In genomic region chrX:15816886-15817285, GRCh38 we compare ENCODE assay signal across 10 cellular contexts. TPM values are rescaled to one million over a fixed set of nuclear protein-coding genes. Genes with fewer than 3 reads are reported as not detected.
A peak's percentile ranks its signal among the peaks of the same experiment; 100 is the strongest.
DNase-seq lines count a peak whose midpoint lies in the region; ATAC-seq, FAIRE-seq and TF ChIP-seq lines count a peak whose summit lies in the region.
"Had no signal": no experiment of that assay in that cellular context is flagged by ENCODE, and none has a peak within 500 bp of the region (broad histone marks: within the 10 kb centered on the region; RNA-seq: fewer than 3 reads in every experiment).

No MANE protein-coding gene starts in this region.

- H3K27me3 ChIP-seq in H1 (replicated peaks in 1 of 4; ENCODE audit: control insufficient read depth in 3 of 4, extremely low read depth in 1 of 4, insufficient read depth in 3 of 4, low read length in 3 of 4), result no peaks in the 10 kb centered on the region

- H3K27ac ChIP-seq in H1 (ENCODE audit: low read depth, low read length), result peak overlapping the region; percentile 81

- H4K20me1 ChIP-seq in H1 (replicated peaks in 1 of 2; ENCODE audit: control insufficient read depth in 1 of 2, insufficient read depth in 2 of 2, low read length in 2 of 2), result no peaks in the 10 kb centered on the region

- peak overlapping the region; percentile 68 for H4K91ac ChIP-seq in H1 (replicated peaks; ENCODE audit: insufficient read length, low read length)

- H3K79me1 ChIP-seq in H1 (ENCODE audit: low read depth, low read length), result no peaks in the 10 kb centered on the region

- peaks cover 0 to 26% (median 4%) of the 10 kb centered on the region in 4 experiments; a peak in 4 of 8 replicates for H3K36me3 ChIP-seq in H1 (ENCODE audit: control insufficient read depth in 2 of 4, insufficient read depth in 4 of 4, low read length in 3 of 4)

- no peak overlapping the region for H3K4ac ChIP-seq in H1 (replicated peaks; ENCODE audit: insufficient read length, low read depth, low read length)

- H3K9me3 Mint-ChIP-seq in activated naive CD4-positive, alpha-beta T cell treated with anti-CD3 and anti-CD28 coated beads for 36 hours, result no peaks in the 10 kb centered on the region

- peaks cover 1 to 10% (median 7%) of the 10 kb centered on the region in 4 experiments; a peak in 5 of 7 replicates for H3K4me1 ChIP-seq in H1 (replicated peaks in 1 of 4; ENCODE audit: control insufficient read depth in 3 of 4, insufficient read depth in 4 of 4, low read length in 3 of 4)

- H3K9ac ChIP-seq in H1 (replicated peaks in 1 of 4; ENCODE audit: extremely low read depth in 1 of 4, low read depth in 3 of 4, low read length in 3 of 4), result no peak overlapping the region

- H3K23me2 ChIP-seq in H1 (ENCODE audit: low read depth, low read length), result no peaks in the 10 kb centered on the region

- FAIRE-seq in H1 (lab: Jason Lieb, UNC), result peak; percentile 70

- no peak for TF ChIP-seq CTCF in H1 (IDR thresholded peaks at IDR 0.05; ENCODE audit: control extremely low read depth in 1 of 3, insufficient read depth in 1 of 3, low read depth in 1 of 3, low read length in 3 of 3)

- CTCF ChIA-PET in activated naive CD4-positive, alpha-beta T cell treated with anti-CD3 and anti-CD28 coated beads for 36 hours (lab: Charles Lee), result interaction anchor here (0.7 to 1.4 kb wide), 3 partner anchors 8 to 395 kb away, joined by 3 to 5 read pairs (median 3); no protein-coding TSS in a partner anchor
- CTCF ChIA-PET in H1 (lab: Charles Lee; ENCODE audit: partially characterized antibody), result interaction anchor here (1.4 to 1.8 kb wide), 5 partner anchors 9 to 628 kb away, joined by 4 to 6 read pairs (median 5); no protein-coding TSS in a partner anchor

- DNase-seq in activated naive CD4-positive, alpha-beta T cell treated with anti-CD3 and anti-CD28 coated beads for 36 hours, result peak; percentile 50
- DNase-seq in activated naive CD4-positive, alpha-beta T cell treated with anti-CD3 and anti-CD28 coated beads, Interleukin-2, amount 50 U/mL, for 16 hours, result no peak
- DNase-seq in activated CD4-positive, alpha-beta T cell treated with anti-CD3 and anti-CD28 coated beads for 4 hours, result peak; percentile 5 to 21
- no peak for DNase-seq in H1 (ENCODE audit: low read depth in 1 of 2, low spot score in 2 of 2)
- peak; percentile 48 for DNase-seq in stimulated activated naive CD8-positive, alpha-beta T cell treated with anti-CD3 and anti-CD28 coated beads, Interleukin-15, Interleukin-2, amounts not matched to agents 100 U/mL and 50 U/mL, for 24 hours
- DNase-seq in DMS114 treated with DMSO at 0.1 percent for 48 hours (lab: John Stamatoyannopoulos, UW; ENCODE audit: unreplicated experiment), result no peak
- DNase-seq: aorta, NCI-H69 had no signal

- no peak overlapping the region for H3K14ac ChIP-seq in H1 (ENCODE audit: insufficient read length)

- no peaks in the 10 kb centered on the region for H3K79me2 ChIP-seq in H1 (ENCODE audit: control insufficient read depth in 1 of 2, insufficient read depth in 2 of 2, low read length in 2 of 2)

- peak overlapping the region; percentile 23; the same call in 1 of the 2 replicates for H2BK20ac ChIP-seq in H1 (ENCODE audit: low read length)

- no peak overlapping the region for H3K23ac ChIP-seq in H1 (ENCODE audit: insufficient read length)

- H3K36me3 Mint-ChIP-seq in activated naive CD4-positive, alpha-beta T cell treated with anti-CD3 and anti-CD28 coated beads for 36 hours (ENCODE audit: low read depth), result peaks cover 10% of the 10 kb centered on the region

- peak; percentile 74 for ATAC-seq in stimulated activated naive CD8-positive, alpha-beta T cell treated with anti-CD3 and anti-CD28 coated beads, Interleukin-15, Interleukin-2, amounts not matched to agents 100 U/mL and 50 U/mL, for 24 hours
- ATAC-seq in HG02759 (IDR thresholded peaks at IDR 0.05; ENCODE audit: unreplicated experiment) (no peak), GM18867 (IDR thresholded peaks at IDR 0.05; ENCODE audit: unreplicated experiment) (no peak)

- POLR2A ChIA-PET in H1 (lab: Charles Lee; ENCODE audit: partially characterized antibody), result interaction anchor here (1.3 to 1.7 kb wide), 5 partner anchors 9 to 902 kb away, joined by 3 to 9 read pairs (median 5); partner anchors contain the start of genes SYAP1 and ZRSR2

- H3K4me3 ChIP-seq in H1 (ENCODE audit: extremely low read depth in 1 of 4, insufficient read depth in 2 of 4, low read depth in 3 of 4, low read length in 4 of 4), result no peak overlapping the region

- H3K9me3 ChIP-seq in H1 (ENCODE audit: insufficient read depth in 2 of 2, low read depth in 1 of 2, low read length in 1 of 2), result no peaks in the 10 kb centered on the region

- H2AFZ ChIP-seq in H1 (ENCODE audit: low read length), result no peak overlapping the region

- H2AK5ac ChIP-seq in H1 (ENCODE audit: low read depth, low read length), result no peak overlapping the region

- no peak for TF ChIP-seq EP300 in H1 (IDR thresholded peaks at IDR 0.05; ENCODE audit: borderline replicate concordance in 1 of 2, low read depth in 2 of 2, low read length in 2 of 2)

- no peaks in the 10 kb centered on the region for H3K27me3 Mint-ChIP-seq in activated naive CD4-positive, alpha-beta T cell treated with anti-CD3 and anti-CD28 coated beads for 36 hours (ENCODE audit: low read depth)

- no peak overlapping the region; a peak in 1 of 4 replicates for H3K4me2 ChIP-seq in H1 (ENCODE audit: insufficient read depth in 1 of 2, low read depth in 2 of 2, low read length in 2 of 2)

- no peak for TF ChIP-seq RAD21 in H1 (IDR thresholded peaks at IDR 0.05 in 1 of 2, conservative IDR thresholded peaks at IDR 0.05 in 1 of 2; ENCODE audit: low read depth in 2 of 2, low read length in 2 of 2)

- H2BK15ac ChIP-seq in H1 (ENCODE audit: low read length), result no peak overlapping the region

- H2BK12ac ChIP-seq in H1 (ENCODE audit: low read depth, low read length), result peak overlapping the region; percentile 88; the same call in 1 of the 2 replicates

- no peak overlapping the region for H4K8ac ChIP-seq in H1 (ENCODE audit: extremely low read depth, insufficient read depth, low read length)

- peak overlapping the region; percentile 78 for H3K27ac Mint-ChIP-seq in activated naive CD4-positive, alpha-beta T cell treated with anti-CD3 and anti-CD28 coated beads for 36 hours

- H3K4me3 Mint-ChIP-seq in activated naive CD4-positive, alpha-beta T cell treated with anti-CD3 and anti-CD28 coated beads for 36 hours, result no peak overlapping the region

- intact Hi-C loops in activated naive CD4-positive, alpha-beta T cell treated with anti-CD3 and anti-CD28 coated beads for 36 hours (cut with micrococcal nuclease), result loop anchor here (1.0 to 2.0 kb wide), 4 partner anchors 26 to 156 kb away; partner anchors contain the start of genes AP1S2 and ZRSR2

- no peak for TF ChIP-seq POLR2A in H1 (IDR thresholded peaks at IDR 0.05; ENCODE audit: control extremely low read depth in 1 of 2, low read depth in 2 of 2, low read length in 2 of 2)

- peaks cover 40% of the 10 kb centered on the region for H3K4me1 Mint-ChIP-seq in activated naive CD4-positive, alpha-beta T cell treated with anti-CD3 and anti-CD28 coated beads for 36 hours (ENCODE audit: low read depth)

- WGBS in H1 (ENCODE audit: extremely low coverage in 1 of 2, insufficient coverage in 1 of 2, insufficient read length in 1 of 2, insufficient replicate concordance in 2 of 2, low coverage in 1 of 2, low lambda C conversion rate in 2 of 2, missing lambda C conversion rate in 1 of 2), 2 experiments, result 83% methylated on average over 4 of the region's 4 CpGs; no CpG with 5 or more reads in 1 of the 2 experiments

- H2BK5ac ChIP-seq in H1 (ENCODE audit: low read depth, low read length), result peak overlapping the region; percentile 94

- H4K5ac ChIP-seq in H1 (ENCODE audit: insufficient read length, low read depth, low read length), result peak overlapping the region; percentile 77

- H2BK120ac ChIP-seq in H1 (replicated peaks; ENCODE audit: low read depth, low read length), result peak overlapping the region; percentile 43

- no peak overlapping the region for H3K56ac ChIP-seq in H1 (replicated peaks; ENCODE audit: insufficient read length, low read depth, low read length)

- H3K18ac ChIP-seq in H1 (ENCODE audit: extremely low read depth, low read length), result peak overlapping the region; percentile 81; the same call in 1 of the 2 replicates

TF ChIP-seq in H1, 55 proteins besides CTCF, POLR2A, EP300 and RAD21 (continues in another document):
- TF ChIP-seq TCF12 (IDR thresholded peaks at IDR 0.05; ENCODE audit: low read depth, low read length) (no peak), JUND (IDR thresholded peaks at IDR 0.05; ENCODE audit: low read length) (no peak), CHD2 (IDR thresholded peaks at IDR 0.05; ENCODE audit: low read length) (no peak), ZNF274 (IDR thresholded peaks at IDR 0.05; ENCODE audit: borderline replicate concordance, extremely low read depth, low read length) (no peak), TAF7 (optimal IDR thresholded peaks at IDR 0.05; ENCODE audit: borderline replicate concordance, low read depth, low read length) (no peak), FOSL1 (IDR thresholded peaks at IDR 0.05; ENCODE audit: insufficient read depth, low read depth, low read length) (no peak), TEAD4 (IDR thresholded peaks at IDR 0.05; ENCODE audit: low read depth, low read length) (no peak), GABPA (IDR thresholded peaks at IDR 0.05; ENCODE audit: borderline replicate concordance, insufficient read depth, low read length) (no peak)

RNA-seq across cellular contexts. Expression of gene ZRSR2, which starts 26.6 kb away (rescaled TPM):
- 10 to 100 TPM; 15.7 to 16.7 TPM for total RNA-seq in activated naive CD4-positive, alpha-beta T cell treated with anti-CD3 and anti-CD28 coated beads for 36 hours
- total RNA-seq in H1 (2021; fragmentation: NEBNext Ultra II Directional; extraction: Animal tissue kit (Norgen Biotek cat#: 25700)), result 6.9 and 7.6 TPM in 2 replicates
- polyA plus RNA-seq in H1 (2011; rRNA removed), result 2.4 and 3.9 TPM in 2 replicates
- polyA plus RNA-seq in H1 (2011; cell fraction: cytosol; rRNA removed), result 6.4 TPM
- polyA plus RNA-seq in H1 (2011; cell fraction: nucleus; rRNA removed), result 2.9 TPM
- 9.3 to 17.0 TPM (median 12.7 TPM) in 4 replicates for polyA plus RNA-seq in H1 (2012, experiment 1 of 2)
- polyA plus RNA-seq in H1 (2012, experiment 2 of 2), result 3.1 TPM
- polyA plus RNA-seq in H1 (2013, experiment 1 of 2), result 10.5 TPM
- polyA plus RNA-seq in H1 (2013, experiment 2 of 2), result 9.5 TPM
- polyA minus RNA-seq in H1 (2011; rRNA and poly(A)+ RNA removed), result 2.3 and 2.5 TPM in 2 replicates
- 2.7 TPM for polyA minus RNA-seq in H1 (2011; cell fraction: cytosol; rRNA and poly(A)+ RNA removed)
- polyA minus RNA-seq in H1 (2011; cell fraction: nucleus; rRNA and poly(A)+ RNA removed), result 5.1 TPM

RNA-seq across cellular contexts. Expression of gene AP1S2, which starts 37.7 kb away (rescaled TPM):
- total RNA-seq in activated naive CD4-positive, alpha-beta T cell treated with anti-CD3 and anti-CD28 coated beads for 36 hours, result 10 to 100 TPM; 17.4 to 18.0 TPM
- 230 and 237 TPM in 2 replicates for total RNA-seq in H1 (2021; fragmentation: NEBNext Ultra II Directional; extraction: Animal tissue kit (Norgen Biotek cat#: 25700))
- 41.3 and 88.2 TPM in 2 replicates for polyA plus RNA-seq in H1 (2011; rRNA removed)
- 114 TPM for polyA plus RNA-seq in H1 (2011; cell fraction: cytosol; rRNA removed)
- polyA plus RNA-seq in H1 (2011; cell fraction: nucleus; rRNA removed), result 36.2 TPM
- 105 to 192 TPM (median 134 TPM) in 4 replicates for polyA plus RNA-seq in H1 (2012, experiment 1 of 2)
- 32.4 TPM for polyA plus RNA-seq in H1 (2012, experiment 2 of 2)
- polyA plus RNA-seq in H1 (2013, experiment 1 of 2), result 128 TPM
- 123 TPM for polyA plus RNA-seq in H1 (2013, experiment 2 of 2)
- 53.8 and 103 TPM in 2 replicates for polyA minus RNA-seq in H1 (2011; rRNA and poly(A)+ RNA removed)
- polyA minus RNA-seq in H1 (2011; cell fraction: cytosol; rRNA and poly(A)+ RNA removed), result 86.9 TPM
- 109 TPM for polyA minus RNA-seq in H1 (2011; cell fraction: nucleus; rRNA and poly(A)+ RNA removed)

Comparison
In these comparisons a context has a peak if more than half of its experiments do, and no peak if none do; other contexts are left out.
1. DNase-seq: peak in activated naive CD4-positive, alpha-beta T cell treated with anti-CD3 and anti-CD28 coated beads for 36 hours (single experiment), activated CD4-positive, alpha-beta T cell treated with anti-CD3 and anti-CD28 coated beads for 4 hours (2 of 2) and stimulated activated naive CD8-positive, alpha-beta T cell treated with anti-CD3 and anti-CD28 coated beads, Interleukin-15, Interleukin-2, amounts not matched to agents 100 U/mL and 50 U/mL, for 24 hours (single experiment); none in activated naive CD4-positive, alpha-beta T cell treated with anti-CD3 and anti-CD28 coated beads, Interleukin-2, amount 50 U/mL, for 16 hours (single experiment), H1 (0 of 2) and DMS114 treated with DMSO at 0.1 percent for 48 hours (single experiment).
2. RNA of gene AP1S2, which starts 37.7 kb away (total RNA-seq): 230 to 237 TPM in H1; 17.4 to 18.0 TPM in activated naive CD4-positive, alpha-beta T cell treated with anti-CD3 and anti-CD28 coated beads for 36 hours; every median in the first group is over 10 times any median in the second.